Comparison of ENCODE assay signal across 12 cellular contexts in genomic region chr7:100720645-100721504, GRCh38. TPM values are rescaled to one million over a fixed set of nuclear protein-coding genes. Genes with fewer than 3 reads are reported as not detected.
DNase-seq lines count a peak whose midpoint lies in the region; ATAC-seq and TF ChIP-seq lines count a peak whose summit lies in the region.
"Had no signal": no experiment of that assay in that cellular context is flagged by ENCODE, and none has a peak within 500 bp of the region (broad histone marks: within the 10 kb centered on the region; RNA-seq: fewer than 3 reads in every experiment).

No MANE protein-coding gene starts in this region.

- H3K27ac ChIP-seq in cardiac muscle cell (no peak overlapping the region), urinary bladder (ENCODE audit: low read depth) (no peak overlapping the region)

- peaks cover 35% of the 10 kb centered on the region for H3K27me3 ChIP-seq in cardiac muscle cell

- H3K4me1 ChIP-seq in cardiac muscle cell (ENCODE audit: low read depth): no peaks in the 10 kb centered on the region
- no peaks in the 10 kb centered on the region for H3K4me1 ChIP-seq in urinary bladder (ENCODE audit: insufficient read depth)

- TF ChIP-seq CTCF in cardiac muscle cell (IDR thresholded peaks at IDR 0.05; ENCODE audit: low read depth, low read length): no peak

- intact Hi-C loops in left ventricle myocardium superior (cut with micrococcal nuclease): no loop called here
- intact Hi-C loops in left colon (cut with DNase I, micrococcal nuclease): no loop called here

- no peaks in the 10 kb centered on the region for H3K9me3 ChIP-seq in cardiac muscle cell (ENCODE audit: low read depth)

- no peak for ATAC-seq in left ventricle myocardium superior
- no peak for ATAC-seq in HG03432 (IDR thresholded peaks at IDR 0.05; ENCODE audit: unreplicated experiment)
- no peak for ATAC-seq in left colon

- peak overlapping the region; percentile 37 for H3K4me3 ChIP-seq in cardiac muscle cell
- peak overlapping the region; percentile 25 for H3K4me3 ChIP-seq in urinary bladder (ENCODE audit: low read depth, low read length)

- H3K36me3 ChIP-seq in cardiac muscle cell: no peaks in the 10 kb centered on the region
- no peaks in the 10 kb centered on the region for H3K36me3 ChIP-seq in urinary bladder (ENCODE audit: insufficient read depth)

- 3% methylated on average over 58 of the region's 58 CpGs for WGBS in urinary bladder

- peak in 1 of 2 donors; percentile 57 for DNase-seq in cardiac muscle cell (ENCODE audit: low read depth in 1 of 2, low spot score in 1 of 2)
- no peak for DNase-seq in left ventricle myocardium superior
- peak; percentile 48 for DNase-seq in iPS-NIHi11 (ENCODE audit: low spot score)
- no peak for DNase-seq in left colon
- DNase-seq: activated CD8-positive, alpha-beta memory T cell treated with anti-CD3 and anti-CD28 coated beads, Interleukin-2, amount 50 U/mL, for 4 hours; hippocampal formation; naive B cell; NCI-H446; stimulated activated CD8-positive, alpha-beta memory T cell treated with anti-CD3 and anti-CD28 coated beads, Interleukin-4, amount 100 ng/mL, for 48 hours had no signal

RNA-seq across cellular contexts. Expression of gene EPO, which starts 0.6 kb away (rescaled TPM):
- total RNA-seq in cardiac muscle cell: 0.60 TPM in 1 of 2 replicates, not detected in the other
- polyA plus RNA-seq in cardiac muscle cell: 0.34 and 0.46 TPM in 2 replicates
- not detected for total RNA-seq in left ventricle myocardium superior
- total RNA-seq in urinary bladder: not detected
- not detected for polyA plus RNA-seq in urinary bladder
- not detected for total RNA-seq in left colon
- total RNA-seq: RPMI7951 had no signal

RNA-seq across cellular contexts. Expression of gene ZAN, which starts 12.5 kb away (rescaled TPM):
- total RNA-seq in cardiac muscle cell (not detected in 2 replicates), left ventricle myocardium superior (not detected), urinary bladder (not detected), left colon (not detected)
- polyA plus RNA-seq in cardiac muscle cell (not detected in 2 replicates), urinary bladder (not detected)
- total RNA-seq: RPMI7951 had no signal

RNA-seq across cellular contexts. Expression of gene POP7, which starts 15.0 kb away (rescaled TPM):
- total RNA-seq in cardiac muscle cell (30.6 and 45.7 TPM in 2 replicates), left ventricle myocardium superior (30.0 TPM), urinary bladder (18.6 TPM), left colon (10 to 100 TPM; 21.5 to 25.0 TPM)
- polyA plus RNA-seq in cardiac muscle cell (40.2 and 68.3 TPM in 2 replicates), urinary bladder (39.1 TPM)

RNA-seq across cellular contexts. Expression of gene GIGYF1, which starts 26.8 kb away (rescaled TPM):
- 31.9 and 53.2 TPM in 2 replicates for total RNA-seq in cardiac muscle cell
- polyA plus RNA-seq in cardiac muscle cell: 14.0 and 20.1 TPM in 2 replicates
- total RNA-seq in left ventricle myocardium superior: 29.4 TPM
- total RNA-seq in urinary bladder: 17.1 TPM
- 27.2 TPM for polyA plus RNA-seq in urinary bladder
- total RNA-seq in left colon: 10 to 100 TPM; 29.0 to 32.4 TPM

RNA-seq across cellular contexts. Expression of gene GNB2, which starts 47.3 kb away (rescaled TPM):
- total RNA-seq in cardiac muscle cell (233 and 234 TPM in 2 replicates), left ventricle myocardium superior (112 TPM), urinary bladder (51.2 TPM), left colon (100 to 1,000 TPM; 273 to 279 TPM)
- polyA plus RNA-seq in cardiac muscle cell (241 and 286 TPM in 2 replicates), urinary bladder (279 TPM)
